Comparison of ENCODE assay signal across 8 cellular contexts in the genomic region with DNA sequence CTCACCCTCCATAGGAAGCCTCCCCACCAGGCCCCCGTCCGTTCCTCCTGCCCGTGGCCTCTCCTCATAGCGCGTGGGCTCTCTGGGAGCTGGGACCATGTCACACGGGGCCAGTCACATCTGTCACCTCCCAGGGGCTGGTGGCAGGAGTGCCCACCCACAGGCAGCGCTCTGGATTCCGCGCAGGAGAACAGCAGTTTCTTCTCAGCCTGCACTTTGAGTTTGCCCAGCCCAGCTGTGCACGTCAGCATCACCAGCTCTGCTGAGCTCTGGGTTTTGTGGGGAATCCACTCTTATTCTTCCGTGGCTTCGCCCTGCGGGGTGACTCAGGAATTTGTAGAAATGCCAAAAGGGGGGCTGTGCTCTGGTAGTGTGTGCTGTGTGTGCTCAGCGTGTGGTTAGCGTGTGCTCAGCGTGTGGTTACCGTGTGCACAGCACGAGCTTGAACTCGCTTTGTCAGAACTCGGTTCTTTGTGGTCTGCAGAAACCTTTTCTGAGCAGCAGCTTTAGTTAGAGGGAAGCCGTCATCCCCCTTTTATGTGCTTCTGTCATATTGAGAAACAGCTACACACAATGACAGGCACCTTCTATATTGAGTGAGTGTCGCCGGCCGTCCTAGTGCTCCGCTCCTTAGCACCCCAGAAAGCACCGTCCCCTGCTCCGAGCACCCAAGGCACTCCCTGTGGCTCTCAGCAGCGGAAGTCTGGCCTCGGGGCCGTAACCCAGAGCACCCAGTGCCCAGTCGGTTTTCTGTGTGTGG.
DNase-seq lines count a peak whose midpoint lies in the region; ATAC-seq and TF ChIP-seq lines count a peak whose summit lies in the region.

No MANE protein-coding gene starts in this region.

- peaks cover 41% of the 10 kb centered on the region for H3K36me3 Mint-ChIP-seq in effector memory CD8-positive, alpha-beta T cell (ENCODE audit: insufficient read depth)

- no peaks in the 10 kb centered on the region for H3K9me2 ChIP-seq in Loucy (replicated peaks; ENCODE audit: low read depth, low read length)

- H4K20me1 ChIP-seq in Loucy (ENCODE audit: insufficient read depth, low read length, poor library complexity, severe bottlenecking): no peaks in the 10 kb centered on the region

- no peak for TF ChIP-seq CTCF in Loucy (conservative IDR thresholded peaks at IDR 0.05; ENCODE audit: low read length)

- H3K9ac ChIP-seq in Loucy (ENCODE audit: low read depth, low read length, poor library complexity, severe bottlenecking): no peak overlapping the region

- no peak overlapping the region for H3K4me3 ChIP-seq in Loucy (ENCODE audit: low read length, poor library complexity, severe bottlenecking)
- H3K4me3 ChIP-seq in HAP-1: no peak overlapping the region

- H3K27me3 ChIP-seq in Loucy (ENCODE audit: insufficient read depth, low read length, poor library complexity, severe bottlenecking) (no peaks in the 10 kb centered on the region), HAP-1 (ENCODE audit: low read depth) (no peaks in the 10 kb centered on the region)

- H3K27me3 Mint-ChIP-seq in effector memory CD8-positive, alpha-beta T cell: peaks cover 0 to 1% of the 10 kb centered on the region in 2 donors

- peak in 2 of 3 experiments; percentile 31 to 65 for DNase-seq in activated CD8-positive, alpha-beta memory T cell treated with anti-CD3 and anti-CD28 coated beads for 48 hours (ENCODE audit: low read depth in 2 of 3, low spot score in 2 of 3)
- DNase-seq in effector memory CD8-positive, alpha-beta T cell: peak; percentile 51 to 71 (median 69)
- DNase-seq in stimulated activated CD8-positive, alpha-beta memory T cell treated with anti-CD3 and anti-CD28 coated beads, Interleukin-15, amount 100 ng/mL, for 4 hours (ENCODE audit: low read depth in 2 of 2): peak; percentile 53 to 69
- DNase-seq in HAP-1 (ENCODE audit: low spot score in 2 of 2) (no peak), NCI-H2227 (lab: John Stamatoyannopoulos, UW; ENCODE audit: unreplicated experiment) (no peak), NCI-H1105 (lab: John Stamatoyannopoulos, UW) (no peak), NCI-H1694 (lab: John Stamatoyannopoulos, UW) (no peak)

- no peak overlapping the region for H2AFZ ChIP-seq in Loucy (ENCODE audit: low read length)

- ATAC-seq in effector memory CD8-positive, alpha-beta T cell (replicated peaks): peak; percentile 68

- peak overlapping the region; percentile 20 for H3K4me2 ChIP-seq in Loucy (ENCODE audit: low read depth, low read length, poor library complexity, severe bottlenecking)

- in situ Hi-C loops in HAP-1 (cut with MboI; ENCODE audit: low sequenced_read_pairs): no loop called here

- H3F3A ChIP-seq in Loucy (ENCODE audit: low read depth): no peaks in the 10 kb centered on the region

- no peaks in the 10 kb centered on the region for H3K9me3 ChIP-seq in Loucy (ENCODE audit: insufficient read depth, low read depth, low read length)
- H3K9me3 ChIP-seq in HAP-1: no peaks in the 10 kb centered on the region

- H3K4me3 Mint-ChIP-seq in effector memory CD8-positive, alpha-beta T cell: peak overlapping the region; percentile 80 to 93

- H3K36me3 ChIP-seq in Loucy (ENCODE audit: insufficient read depth, low read length): no peaks in the 10 kb centered on the region
- peaks cover 7% of the 10 kb centered on the region; the same call in 1 of the 2 replicates for H3K36me3 ChIP-seq in HAP-1 (replicated peaks)

- no peaks in the 10 kb centered on the region for H3K4me1 ChIP-seq in Loucy (ENCODE audit: insufficient read depth, low read length, poor library complexity, severe bottlenecking)
- peaks cover 8% of the 10 kb centered on the region; the same call in 1 of the 2 replicates for H3K4me1 ChIP-seq in HAP-1

- peak overlapping the region; percentile 96 to 99 for H3K27ac Mint-ChIP-seq in effector memory CD8-positive, alpha-beta T cell

- H3K79me2 ChIP-seq in Loucy (ENCODE audit: insufficient read depth, low read length): peaks cover 36% of the 10 kb centered on the region

- peaks cover 52 to 53% of the 10 kb centered on the region in 2 donors for H3K4me1 Mint-ChIP-seq in effector memory CD8-positive, alpha-beta T cell (ENCODE audit: low read depth in 2 of 2)

- no peaks in the 10 kb centered on the region for H3K9me3 Mint-ChIP-seq in effector memory CD8-positive, alpha-beta T cell

Comparison
In these comparisons a context has a peak if more than half of its experiments do, and no peak if none do; other contexts are left out.
1. DNase-seq: peak in activated CD8-positive, alpha-beta memory T cell treated with anti-CD3 and anti-CD28 coated beads for 48 hours (2 of 3), effector memory CD8-positive, alpha-beta T cell (3 of 3) and stimulated activated CD8-positive, alpha-beta memory T cell treated with anti-CD3 and anti-CD28 coated beads, Interleukin-15, amount 100 ng/mL, for 4 hours (2 of 2); none in HAP-1 (0 of 2), NCI-H2227 (single experiment), NCI-H1105 (single experiment) and NCI-H1694 (single experiment).